Comparison of ENCODE assay signal across 1 cellular context in genomic region chr17:47188799-47189731, GRCh38.
TF ChIP-seq lines count a peak whose summit lies in the region.

CDC27 (minus strand) TSS chr17:47189295; CDS start chr17:47189172, 123 bp downstream.

TF ChIP-seq in HCT116, 20 proteins besides CTCF, POLR2A, EP300 and RAD21 (continued from another document):
- peak; percentile 56 for TF ChIP-seq ZBTB33 (IDR thresholded peaks at IDR 0.05; ENCODE audit: extremely low read depth, insufficient replicate concordance, low read length)
- TF ChIP-seq EGR1 (IDR thresholded peaks at IDR 0.05; ENCODE audit: low read depth) = peak; percentile 15; the same call in 1 of the 2 replicates
